Comparison of ENCODE assay signal across 19 cellular contexts in genomic region chr13:99143904-99144303, GRCh38. TPM values are rescaled to one million over a fixed set of nuclear protein-coding genes. Genes with fewer than 3 reads are reported as not detected.
DNase-seq lines count a peak whose midpoint lies in the region; ATAC-seq, FAIRE-seq and TF ChIP-seq lines count a peak whose summit lies in the region.
"Had no signal": no experiment of that assay in that cellular context is flagged by ENCODE, and none has a peak within 500 bp of the region (broad histone marks: within the 10 kb centered on the region; RNA-seq: fewer than 3 reads in every experiment).

No MANE protein-coding gene starts in this region.

- H3F3A ChIP-seq in MM.1S (ENCODE audit: insufficient read depth, low read length) = no peaks in the 10 kb centered on the region; the same call in 1 of the 2 replicates

- H3K4me1 ChIP-seq in MM.1S (ENCODE audit: low read length) (peaks cover 8% of the 10 kb centered on the region), psoas muscle (no peaks in the 10 kb centered on the region)
- H3K4me1 ChIP-seq: BE2C, Caco-2 had no signal

- no peak overlapping the region for H3K4me3 ChIP-seq in MM.1S (ENCODE audit: low read length)
- H3K4me3 ChIP-seq in coronary artery = no peak overlapping the region
- no peak overlapping the region for H3K4me3 ChIP-seq in psoas muscle
- H3K4me3 ChIP-seq: BLaER1 treated with 17β-estradiol and CSF1 and Interleukin-3, amounts not matched to agents 10 nM and 100 nM had no signal

- H3K36me3 ChIP-seq in MM.1S (replicated peaks; ENCODE audit: insufficient read depth, low read length) (no peaks in the 10 kb centered on the region), psoas muscle (ENCODE audit: insufficient read depth in 1 of 2, low read depth in 1 of 2) (no peaks in the 10 kb centered on the region)
- H3K36me3 ChIP-seq: BE2C had no signal

- H3K9me3 ChIP-seq in MM.1S (replicated peaks; ENCODE audit: insufficient read depth, low read length) (no peaks in the 10 kb centered on the region), psoas muscle (no peaks in the 10 kb centered on the region)
- H3K9me3 ChIP-seq: BE2C had no signal

- TF ChIP-seq CTCF in MM.1S (IDR thresholded peaks at IDR 0.05; ENCODE audit: low read length) = no peak
- TF ChIP-seq CTCF in coronary artery (IDR thresholded peaks at IDR 0.05) = no peak
- no peak for TF ChIP-seq CTCF in psoas muscle (IDR thresholded peaks at IDR 0.05)

- H3K27ac ChIP-seq in MM.1S (ENCODE audit: low read length) (no peak overlapping the region), coronary artery (no peak overlapping the region), psoas muscle (no peak overlapping the region)
- H3K27ac ChIP-seq: BLaER1 treated with 17β-estradiol and CSF1 and Interleukin-3, amounts not matched to agents 10 nM and 100 nM; C4-2B had no signal

- no peak overlapping the region for H2AFZ ChIP-seq in MM.1S (ENCODE audit: low read length)

- 74 to 78% (median 76%) methylated on average over 4 of the region's 4 CpGs for WGBS in psoas muscle, 3 donors

- peak overlapping the region; percentile 58; the same call in 1 of the 2 replicates for H3K4me2 ChIP-seq in MM.1S (ENCODE audit: low read depth, low read length)

- FAIRE-seq in GM12891 (lab: Jason Lieb, UNC) = peak; percentile 28
- FAIRE-seq: A204.1, D721Med, G401.6 had no signal

- no peaks in the 10 kb centered on the region for H3K9me2 ChIP-seq in MM.1S (replicated peaks; ENCODE audit: insufficient read depth, low read length)

- TF ChIP-seq POLR2A in GM12891 (IDR thresholded peaks at IDR 0.05; ENCODE audit: low read depth, low read length) = no peak

- H3K79me2 ChIP-seq in MM.1S (ENCODE audit: low read length) = no peaks in the 10 kb centered on the region

- DNase-seq in GM12891 (ENCODE audit: insufficient read length, low spot score) = no peak
- DNase-seq in MM.1S = no peak
- DNase-seq in coronary artery (ENCODE audit: low spot score) = peak; percentile 8
- no peak for DNase-seq in NCI-H1092 (lab: John Stamatoyannopoulos, UW)
- DNase-seq in psoas muscle = no peak
- DNase-seq: 8988T; ACHN; BE2C; Caco-2; Calu3; CD4-positive, alpha-beta T cell; CD8-positive, alpha-beta T cell; DMS79 treated with DMSO at 0.1 percent for 48 hours had no signal

- H4K20me1 ChIP-seq in MM.1S (ENCODE audit: insufficient read depth, low read length) = no peaks in the 10 kb centered on the region

- ATAC-seq in GM21576 (IDR thresholded peaks at IDR 0.05; ENCODE audit: unreplicated experiment) (no peak), psoas muscle (no peak)
- ATAC-seq: CD8-positive, alpha-beta T cell had no signal

- H3K9ac ChIP-seq in MM.1S (ENCODE audit: low read length) = no peak overlapping the region
- H3K9ac ChIP-seq: BLaER1 treated with 17β-estradiol and CSF1 and Interleukin-3, amounts not matched to agents 10 nM and 100 nM had no signal

- intact Hi-C loops in psoas muscle (cut with DNase I) = no loop called here

- 0 out of 2 replicates have a peak, but pooled peaks cover 4% of the 10 kb centered on the region for H3K27me3 ChIP-seq in MM.1S (replicated peaks; ENCODE audit: insufficient read depth, low read length)
- no peaks in the 10 kb centered on the region for H3K27me3 ChIP-seq in psoas muscle (ENCODE audit: insufficient read depth in 3 of 3, low read length in 2 of 3)

TF ChIP-seq in GM12891, 5 proteins besides CTCF, POLR2A, EP300 and RAD21:
- TF ChIP-seq POLR2AphosphoS5 (IDR thresholded peaks at IDR 0.05; ENCODE audit: low read depth, low read length) (no peak), POU2F2 (IDR thresholded peaks at IDR 0.05; ENCODE audit: low read depth, low read length) (no peak), SPI1 (IDR thresholded peaks at IDR 0.05; ENCODE audit: low read depth, low read length) (no peak), PAX5 (IDR thresholded peaks at IDR 0.05; ENCODE audit: insufficient read depth, low read length, severe bottlenecking) (no peak), TAF1 (IDR thresholded peaks at IDR 0.05; ENCODE audit: low read depth, low read length) (no peak)

RNA-seq across cellular contexts. Expression of gene UBAC2, which starts 56.8 kb away (rescaled TPM):
- 20.5 TPM for polyA plus RNA-seq in GM12891 (2012; ENCODE audit: low read depth, missing spikeins)
- 10 to 100 TPM; 65.1 to 79.2 (median 71.0) TPM for total RNA-seq in psoas muscle
- 10 to 100 TPM; 54.1 to 97.1 (median 71.7) TPM for polyA plus RNA-seq in psoas muscle
